In genomic region chr11:119521551-119521950, GRCh38 we compare ENCODE assay signal across 19 cellular contexts.
"Had no signal": no experiment of that assay in that cellular context is flagged by ENCODE, and none has a peak within 500 bp of the region (broad histone marks: within the 10 kb centered on the region; RNA-seq: fewer than 3 reads in every experiment).

No MANE protein-coding gene starts in this region.

- H3K36me3 ChIP-seq: MG63, SJSA1 had no signal

- H3K27me3 ChIP-seq: MG63, SJSA1 had no signal

- H3K27ac ChIP-seq: SJSA1, SK-N-MC had no signal

- H3K4me3 ChIP-seq: MG63, SJSA1, SK-N-MC had no signal

- H3K4me1 ChIP-seq: SJSA1 had no signal

- H3K9me3 ChIP-seq: MG63, SJSA1 had no signal

- FAIRE-seq: HepG2, RCC 7860 had no signal

- DNase-seq: IMR-90, Karpas-422, KG1, MG63, NCI-H1092, NCI-H1694 treated with DMSO at 0.1 percent for 48 hours, NCI-H1930, NCI-H2081, NCI-H2107, NCI-H524, NCI-H526 treated with DMSO at 0.1 percent for 48 hours, NCI-H748 treated with DMSO at 0.1 percent for 48 hours, Right ventricle myocardium superior, RPMI8226, SIG-M5 had no signal
